ENCODE assay signal across 10 cellular contexts in genomic region chr9:136311433-136312375, GRCh38. TPM values are rescaled to one million over a fixed set of nuclear protein-coding genes. Genes with fewer than 3 reads are reported as not detected.
DNase-seq lines count a peak whose midpoint lies in the region; ATAC-seq lines count a peak whose summit lies in the region.
"Had no signal": no experiment of that assay in that cellular context is flagged by ENCODE, and none has a peak within 500 bp of the region (broad histone marks: within the 10 kb centered on the region; RNA-seq: fewer than 3 reads in every experiment).

No MANE protein-coding gene starts in this region.

- DNase-seq in DMS53 treated with DMSO at 0.1 percent for 48 hours (lab: John Stamatoyannopoulos, UW; ENCODE audit: unreplicated experiment) (peak; percentile 75), Karpas-422 (peak; percentile 83), NT2/D1 (ENCODE audit: low read depth, low spot score) (no peak), iPS-NIHi11 (ENCODE audit: low spot score) (peak; percentile 76), Ammon's horn (ENCODE audit: low spot score) (no peak), globus pallidus (ENCODE audit: low spot score) (no peak)
- DNase-seq: GF-D8, NCI-H1092 treated with DMSO at 0.1 percent for 48 hours had no signal

- H3K4me1 ChIP-seq in Karpas-422 (ENCODE audit: low read length), result peaks cover 64% of the 10 kb centered on the region
- peaks cover 13% of the 10 kb centered on the region for H3K4me1 ChIP-seq in NT2/D1 (ENCODE audit: insufficient read depth, insufficient read length)

- H3K27ac ChIP-seq in Karpas-422 (ENCODE audit: low read length), result peak overlapping the region; percentile 79; the same call in 1 of the 2 replicates

- ATAC-seq in GM18870 (IDR thresholded peaks at IDR 0.05; ENCODE audit: unreplicated experiment), result no peak
- no peak for ATAC-seq in HG03520 (IDR thresholded peaks at IDR 0.05; ENCODE audit: unreplicated experiment)

- H3K9me2 ChIP-seq in Karpas-422 (replicated peaks; ENCODE audit: insufficient read depth, low read length), result no peaks in the 10 kb centered on the region

- no peaks in the 10 kb centered on the region for H3K27me3 ChIP-seq in Karpas-422 (ENCODE audit: low read length)
- H3K27me3 ChIP-seq in NT2/D1 (ENCODE audit: insufficient read depth, insufficient read length), result no peaks in the 10 kb centered on the region

- H3K4me3 ChIP-seq in Karpas-422 (ENCODE audit: low read length), result peak overlapping the region; percentile 22; the same call in 1 of the 2 replicates
- H3K4me3 ChIP-seq in NT2/D1 (ENCODE audit: insufficient read length, low read depth), result no peak overlapping the region

- H4K20me1 ChIP-seq in Karpas-422 (ENCODE audit: insufficient read depth, low read depth, low read length), result no peaks in the 10 kb centered on the region

- H2AFZ ChIP-seq in Karpas-422 (ENCODE audit: low read length), result no peak overlapping the region

- H3K79me2 ChIP-seq in Karpas-422 (ENCODE audit: low read length), result no peaks in the 10 kb centered on the region

- H3K9me3 ChIP-seq in Karpas-422 (ENCODE audit: low read length), result peaks cover 8% of the 10 kb centered on the region
- peaks cover 21% of the 10 kb centered on the region for H3K9me3 ChIP-seq in NT2/D1 (ENCODE audit: insufficient read depth, low read length)

- H3K36me3 ChIP-seq in Karpas-422 (ENCODE audit: insufficient read depth, low read length) (no peaks in the 10 kb centered on the region; the same call in 1 of the 2 replicates), NT2/D1 (ENCODE audit: insufficient read depth, insufficient read length, low read length) (no peaks in the 10 kb centered on the region)

- H3K9ac ChIP-seq in Karpas-422 (ENCODE audit: low read length) (peak overlapping the region; percentile 46), NT2/D1 (ENCODE audit: insufficient read length, low read depth) (peak overlapping the region; percentile 9)

- peak overlapping the region; percentile 67 for H3K4me2 ChIP-seq in Karpas-422 (ENCODE audit: low read depth, low read length, poor library complexity, severe bottlenecking)

RNA-seq across cellular contexts. Expression of gene CCDC187, which starts 7.8 kb away (rescaled TPM):
- total RNA-seq in Karpas-422 (2014; rRNA removed; shearing (Covaris generic); ENCODE audit: low replicate concordance), result 0.34 and 0.43 TPM in 2 replicates

RNA-seq across cellular contexts. Expression of gene GPSM1, which starts 15.6 kb away (rescaled TPM):
- 11.7 and 38.4 TPM in 2 replicates for total RNA-seq in Karpas-422 (2014; rRNA removed; shearing (Covaris generic); ENCODE audit: low replicate concordance)

RNA-seq across cellular contexts. Expression of gene DNLZ, which starts 51.8 kb away (rescaled TPM):
- 40.1 and 104 TPM in 2 replicates for total RNA-seq in Karpas-422 (2014; rRNA removed; shearing (Covaris generic); ENCODE audit: low replicate concordance)

Comparison
In these comparisons a context has a peak if more than half of its experiments do, and no peak if none do; other contexts are left out.
1. DNase-seq: peak in DMS53 treated with DMSO at 0.1 percent for 48 hours (single experiment), Karpas-422 (single experiment) and iPS-NIHi11 (single experiment); none in NT2/D1 (single experiment), Ammon's horn (single experiment) and globus pallidus (single experiment).